1 cellular context compared by ENCODE assay signal in the genomic region with DNA sequence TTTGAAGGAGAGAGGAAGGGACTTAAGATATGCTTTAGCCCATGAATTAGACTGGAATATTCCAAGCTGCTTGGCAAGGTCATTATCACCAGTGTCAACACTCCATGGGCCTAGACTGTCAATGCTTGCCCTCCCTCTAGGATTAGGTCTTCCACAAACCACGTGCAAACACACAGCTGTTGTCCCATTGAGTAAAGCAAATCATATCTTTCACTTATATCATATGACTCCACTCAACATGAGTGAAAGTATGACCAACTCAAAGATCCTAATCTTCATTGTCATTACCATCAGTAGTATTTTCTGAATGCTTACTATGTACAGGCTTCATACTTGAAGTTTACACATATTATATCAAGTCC.
TF ChIP-seq lines count a peak whose summit lies in the region.

No MANE protein-coding gene starts in this region.

TF ChIP-seq in HepG2, 621 proteins besides CTCF, POLR2A, EP300 and RAD21 (continued from another document and continues in another):
- TF ChIP-seq ZNF513 (CRISPR knock-in tag; conservative IDR thresholded peaks at IDR 0.05) (no peak), ZFP36L2 (CRISPR knock-in tag; IDR thresholded peaks at IDR 0.05) (no peak), ZNF777 (CRISPR knock-in tag; IDR thresholded peaks at IDR 0.05) (no peak), SP5 (CRISPR knock-in tag; IDR thresholded peaks at IDR 0.05; ENCODE audit: borderline replicate concordance, low read depth) (peak; percentile 91), GATAD2A (CRISPR knock-in tag; IDR thresholded peaks at IDR 0.05) (peak; percentile 77), ZZZ3 (CRISPR knock-in tag; IDR thresholded peaks at IDR 0.05; ENCODE audit: borderline replicate concordance) (no peak), CEBPZ (IDR thresholded peaks at IDR 0.05; ENCODE audit: low read length) (no peak), ZNF556 (CRISPR knock-in tag; IDR thresholded peaks at IDR 0.05; ENCODE audit: borderline replicate concordance) (no peak), MED13 (CRISPR knock-in tag; IDR thresholded peaks at IDR 0.05) (no peak), FOSL2 (CRISPR knock-in tag; IDR thresholded peaks at IDR 0.05) (peak; percentile 53), RARA (CRISPR knock-in tag; IDR thresholded peaks at IDR 0.05) (peak; percentile 86), ZNF850 (CRISPR knock-in tag; conservative IDR thresholded peaks at IDR 0.05) (no peak), RNF2 (conservative IDR thresholded peaks at IDR 0.05; ENCODE audit: low read depth) (no peak), KLF6 (CRISPR knock-in tag; IDR thresholded peaks at IDR 0.05) (no peak), ATF6 (CRISPR knock-in tag; conservative IDR thresholded peaks at IDR 0.05) (no peak), ELF3 (CRISPR knock-in tag; IDR thresholded peaks at IDR 0.05) (peak; percentile 31; the same call in 1 of the 2 replicates), HMG20A (CRISPR knock-in tag; IDR thresholded peaks at IDR 0.05; ENCODE audit: borderline replicate concordance) (peak; percentile 79; the same call in 1 of the 2 replicates), TEAD3 (CRISPR knock-in tag; optimal IDR thresholded peaks at IDR 0.05; ENCODE audit: borderline replicate concordance) (peak; percentile 54), MTF2 (CRISPR knock-in tag; IDR thresholded peaks at IDR 0.05; ENCODE audit: borderline replicate concordance) (no peak), CBX5 (CRISPR knock-in tag; IDR thresholded peaks at IDR 0.05; ENCODE audit: borderline replicate concordance) (no peak), ZNF564 (CRISPR knock-in tag; IDR thresholded peaks at IDR 0.05) (no peak), POGK (CRISPR knock-in tag; conservative IDR thresholded peaks at IDR 0.05) (no peak), SNRNP70 (IDR thresholded peaks at IDR 0.05; ENCODE audit: low read depth, low read length) (no peak), HMG20B (CRISPR knock-in tag; conservative IDR thresholded peaks at IDR 0.05) (no peak), NAIF1 (CRISPR knock-in tag; IDR thresholded peaks at IDR 0.05; ENCODE audit: borderline replicate concordance) (no peak), ZNF597 (CRISPR knock-in tag; IDR thresholded peaks at IDR 0.05) (no peak), REL (CRISPR knock-in tag; conservative IDR thresholded peaks at IDR 0.05) (no peak), PITX1 (CRISPR knock-in tag; IDR thresholded peaks at IDR 0.05) (peak; percentile 90), SMAD3 (CRISPR knock-in tag; IDR thresholded peaks at IDR 0.05) (no peak), NR1H2 (CRISPR knock-in tag; IDR thresholded peaks at IDR 0.05; ENCODE audit: borderline replicate concordance, low read depth) (no peak), IRF1 (CRISPR knock-in tag; IDR thresholded peaks at IDR 0.05; ENCODE audit: low read depth) (no peak), MAX (IDR thresholded peaks at IDR 0.05) (peak; percentile 80), ZNF234 (CRISPR knock-in tag; conservative IDR thresholded peaks at IDR 0.05) (no peak), SMAD1 (CRISPR knock-in tag; IDR thresholded peaks at IDR 0.05; ENCODE audit: borderline replicate concordance, low read depth) (no peak), BATF2 (CRISPR knock-in tag; IDR thresholded peaks at IDR 0.05) (no peak), SOX13 (IDR thresholded peaks at IDR 0.05) (no peak), SOX13 (CRISPR knock-in tag; conservative IDR thresholded peaks at IDR 0.05 in 1 of 2, IDR thresholded peaks at IDR 0.05 in 1 of 2) (peak in 1 of 2 experiments; percentile 78; a peak in 2 of 4 replicates), ZNF33A (CRISPR knock-in tag; IDR thresholded peaks at IDR 0.05; ENCODE audit: borderline replicate concordance) (no peak)
- TF ChIP-seq, protein P1, sequence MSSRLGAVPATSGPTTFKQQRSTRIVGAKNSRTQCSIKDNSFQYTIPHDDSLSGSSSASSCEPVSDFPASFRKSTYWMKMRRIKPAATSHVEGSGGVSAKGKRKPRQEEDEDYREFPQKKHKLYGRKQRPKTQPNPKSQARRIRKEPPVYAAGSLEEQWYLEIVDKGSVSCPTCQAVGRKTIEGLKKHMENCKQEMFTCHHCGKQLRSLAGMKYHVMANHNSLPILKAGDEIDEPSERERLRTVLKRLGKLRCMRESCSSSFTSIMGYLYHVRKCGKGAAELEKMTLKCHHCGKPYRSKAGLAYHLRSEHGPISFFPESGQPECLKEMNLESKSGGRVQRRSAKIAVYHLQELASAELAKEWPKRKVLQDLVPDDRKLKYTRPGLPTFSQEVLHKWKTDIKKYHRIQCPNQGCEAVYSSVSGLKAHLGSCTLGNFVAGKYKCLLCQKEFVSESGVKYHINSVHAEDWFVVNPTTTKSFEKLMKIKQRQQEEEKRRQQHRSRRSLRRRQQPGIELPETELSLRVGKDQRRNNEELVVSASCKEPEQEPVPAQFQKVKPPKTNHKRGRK (CRISPR knock-in tag; IDR thresholded peaks at IDR 0.05), result no peak
- TF ChIP-seq, protein P2, sequence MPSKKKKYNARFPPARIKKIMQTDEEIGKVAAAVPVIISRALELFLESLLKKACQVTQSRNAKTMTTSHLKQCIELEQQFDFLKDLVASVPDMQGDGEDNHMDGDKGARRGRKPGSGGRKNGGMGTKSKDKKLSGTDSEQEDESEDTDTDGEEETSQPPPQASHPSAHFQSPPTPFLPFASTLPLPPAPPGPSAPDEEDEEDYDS (CRISPR knock-in tag; IDR thresholded peaks at IDR 0.05), result no peak
- TF ChIP-seq, protein P3, sequence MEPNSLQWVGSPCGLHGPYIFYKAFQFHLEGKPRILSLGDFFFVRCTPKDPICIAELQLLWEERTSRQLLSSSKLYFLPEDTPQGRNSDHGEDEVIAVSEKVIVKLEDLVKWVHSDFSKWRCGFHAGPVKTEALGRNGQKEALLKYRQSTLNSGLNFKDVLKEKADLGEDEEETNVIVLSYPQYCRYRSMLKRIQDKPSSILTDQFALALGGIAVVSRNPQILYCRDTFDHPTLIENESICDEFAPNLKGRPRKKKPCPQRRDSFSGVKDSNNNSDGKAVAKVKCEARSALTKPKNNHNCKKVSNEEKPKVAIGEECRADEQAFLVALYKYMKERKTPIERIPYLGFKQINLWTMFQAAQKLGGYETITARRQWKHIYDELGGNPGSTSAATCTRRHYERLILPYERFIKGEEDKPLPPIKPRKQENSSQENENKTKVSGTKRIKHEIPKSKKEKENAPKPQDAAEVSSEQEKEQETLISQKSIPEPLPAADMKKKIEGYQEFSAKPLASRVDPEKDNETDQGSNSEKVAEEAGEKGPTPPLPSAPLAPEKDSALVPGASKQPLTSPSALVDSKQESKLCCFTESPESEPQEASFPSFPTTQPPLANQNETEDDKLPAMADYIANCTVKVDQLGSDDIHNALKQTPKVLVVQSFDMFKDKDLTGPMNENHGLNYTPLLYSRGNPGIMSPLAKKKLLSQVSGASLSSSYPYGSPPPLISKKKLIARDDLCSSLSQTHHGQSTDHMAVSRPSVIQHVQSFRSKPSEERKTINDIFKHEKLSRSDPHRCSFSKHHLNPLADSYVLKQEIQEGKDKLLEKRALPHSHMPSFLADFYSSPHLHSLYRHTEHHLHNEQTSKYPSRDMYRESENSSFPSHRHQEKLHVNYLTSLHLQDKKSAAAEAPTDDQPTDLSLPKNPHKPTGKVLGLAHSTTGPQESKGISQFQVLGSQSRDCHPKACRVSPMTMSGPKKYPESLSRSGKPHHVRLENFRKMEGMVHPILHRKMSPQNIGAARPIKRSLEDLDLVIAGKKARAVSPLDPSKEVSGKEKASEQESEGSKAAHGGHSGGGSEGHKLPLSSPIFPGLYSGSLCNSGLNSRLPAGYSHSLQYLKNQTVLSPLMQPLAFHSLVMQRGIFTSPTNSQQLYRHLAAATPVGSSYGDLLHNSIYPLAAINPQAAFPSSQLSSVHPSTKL (CRISPR knock-in tag; IDR thresholded peaks at IDR 0.05), result peak; percentile 94
